ENCODE assay signal across 8 cellular contexts in genomic region chr3:52033748-52034147, GRCh38. TPM values are rescaled to one million over a fixed set of nuclear protein-coding genes. Genes with fewer than 3 reads are reported as not detected.
A peak's percentile ranks its signal among the peaks of the same experiment; 100 is the strongest.
DNase-seq lines count a peak whose midpoint lies in the region; ATAC-seq and TF ChIP-seq lines count a peak whose summit lies in the region.
"Not testable (repeated sequence)": the region's sequence is repeated elsewhere in the genome, so short reads cannot be mapped to it uniquely, and the experiment has no call there.

No MANE protein-coding gene starts in this region.

- not testable (repeated sequence) for H2AFZ ChIP-seq in hepatocyte; neural progenitor cell (replicated peaks)

- WGBS in hepatocyte (ENCODE audit: low lambda C conversion rate, missing lambda C conversion rate): 68% methylated on average over 6 of the region's 6 CpGs

- POLR2A ChIA-PET in RWPE1 (lab: Yijun Ruan, JAX; ENCODE audit: low non-redundant PET): not testable (repeated sequence)

- not testable (repeated sequence) for H4K20me1 ChIP-seq in hepatocyte (ENCODE audit: insufficient read depth, poor library complexity, severe bottlenecking); neural progenitor cell (ENCODE audit: low read depth)

- not testable (repeated sequence) for H3K4me2 ChIP-seq in hepatocyte, neural progenitor cell

- peaks cover 14% of the 10 kb centered on the region for H3K27me3 Mint-ChIP-seq in neural progenitor cell (ENCODE audit: insufficient read depth, low read depth)

- not testable (repeated sequence) for TF ChIP-seq CTCF in RWPE1 (conservative IDR thresholded peaks at IDR 0.05; ENCODE audit: low read depth); hepatocyte (IDR thresholded peaks at IDR 0.05; ENCODE audit: poor library complexity); mucosa of descending colon (IDR thresholded peaks at IDR 0.05); neural progenitor cell (IDR thresholded peaks at IDR 0.05)

- H3K27ac ChIP-seq in RWPE1 (peak overlapping the region; percentile 100), angular gyrus (ENCODE audit: low read depth, low read length) (peak overlapping the region; percentile 83), cingulate gyrus (ENCODE audit: low read depth, low read length) (peak overlapping the region; percentile 89), hepatocyte (peak overlapping the region; percentile 47), temporal lobe (ENCODE audit: low read depth, low read length) (peak overlapping the region; percentile 95)
- H3K27ac ChIP-seq in neural progenitor cell: not testable (repeated sequence)

- ATAC-seq in left lobe of liver: peak; percentile 57
- ATAC-seq in mucosa of descending colon: peak; percentile 44

- H3F3A ChIP-seq in neural progenitor cell (ENCODE audit: low read depth): not testable (repeated sequence)

- intact Hi-C loops in mucosa of descending colon (cut with DNase I, micrococcal nuclease): not testable (repeated sequence)

- not testable (repeated sequence) for H3K9ac ChIP-seq in neural progenitor cell

- H3K4me1 Mint-ChIP-seq in neural progenitor cell: peaks cover 19% of the 10 kb centered on the region

- H3K4me3 ChIP-seq in hepatocyte, mucosa of descending colon, neural progenitor cell: not testable (repeated sequence)

- not testable (repeated sequence) for H3K4me3 Mint-ChIP-seq in neural progenitor cell

- CTCF ChIA-PET in RWPE1 (lab: Yijun Ruan, JAX): interaction anchor here (0.7 kb wide), 1 partner anchor 186 kb away, joined by 3 read pairs; no protein-coding TSS in a partner anchor

- not testable (repeated sequence) for H3K36me3 ChIP-seq in hepatocyte (replicated peaks; ENCODE audit: insufficient read depth, low read depth); mucosa of descending colon (ENCODE audit: low read depth); neural progenitor cell

- not testable (repeated sequence) for H3K9me2 ChIP-seq in hepatocyte (replicated peaks; ENCODE audit: insufficient read depth)

- not testable (repeated sequence) for H3K36me3 Mint-ChIP-seq in neural progenitor cell

- not testable (repeated sequence) for H3K27me3 ChIP-seq in hepatocyte, neural progenitor cell

- not testable (repeated sequence) for H3K9me3 ChIP-seq in hepatocyte (ENCODE audit: low read depth); mucosa of descending colon; neural progenitor cell (ENCODE audit: low read depth)

- not testable (repeated sequence) for H3K79me2 ChIP-seq in hepatocyte; neural progenitor cell (ENCODE audit: low read depth)

- not testable (repeated sequence) for H3K9me3 Mint-ChIP-seq in neural progenitor cell

- H3K4me1 ChIP-seq in hepatocyte (ENCODE audit: insufficient read depth); mucosa of descending colon (ENCODE audit: low read depth): not testable (repeated sequence)
- H3K4me1 ChIP-seq in neural progenitor cell: peaks cover 16% of the 10 kb centered on the region

- H3K27ac Mint-ChIP-seq in neural progenitor cell: peak overlapping the region; percentile 82

- DNase-seq in RWPE1 (ENCODE audit: low spot score); hepatocyte (ENCODE audit: low spot score); left lobe of liver (ENCODE audit: low spot score); mucosa of descending colon; neural progenitor cell (ENCODE audit: low spot score): not testable (repeated sequence)

RNA-seq across cellular contexts. Expression of gene DUSP7, which starts 22.6 kb away (rescaled TPM):
- 13.1 and 13.8 TPM in 2 replicates for total RNA-seq in hepatocyte
- polyA plus RNA-seq in hepatocyte: 5.9 and 6.4 TPM in 2 replicates
- 4.3 TPM for total RNA-seq in left lobe of liver
- 10 to 100 TPM in 1 of 3 donors, 1 to 10 TPM in 2; 6.9 to 12.3 (median 8.0) TPM for total RNA-seq in mucosa of descending colon
- total RNA-seq in neural progenitor cell (ENCODE audit: low replicate concordance): 2.4 and 10.7 TPM in 2 replicates
- total RNA-seq in temporal lobe: 7.9 TPM

RNA-seq across cellular contexts. Expression of gene RPL29, which starts 38.1 kb away (rescaled TPM):
- 981 and 1,184 TPM in 2 replicates for total RNA-seq in hepatocyte
- 786 and 812 TPM in 2 replicates for polyA plus RNA-seq in hepatocyte
- 392 TPM for total RNA-seq in left lobe of liver
- 100 to 1,000 TPM; 782 to 973 (median 946) TPM for total RNA-seq in mucosa of descending colon
- 1,431 and 2,019 TPM in 2 replicates for total RNA-seq in neural progenitor cell (ENCODE audit: low replicate concordance)
- total RNA-seq in temporal lobe: 619 TPM

RNA-seq across cellular contexts. Expression of gene ACY1, which starts 50.4 kb away (rescaled TPM):
- total RNA-seq in hepatocyte (114 and 164 TPM in 2 replicates), left lobe of liver (301 TPM), mucosa of descending colon (100 to 1,000 TPM in 2 of 3 donors, 10 to 100 TPM in 1; 79.9 to 180 (median 133) TPM), neural progenitor cell (ENCODE audit: low replicate concordance) (17.3 and 31.8 TPM in 2 replicates), temporal lobe (1.2 TPM)
- polyA plus RNA-seq in hepatocyte: 148 and 183 TPM in 2 replicates

RNA-seq across cellular contexts. Expression of gene ABHD14A, which starts 58.9 kb away (rescaled TPM):
- total RNA-seq in hepatocyte (17.1 and 22.3 TPM in 2 replicates), left lobe of liver (13.8 TPM), mucosa of descending colon (10 to 100 TPM in 1 of 3 donors, 1 to 10 TPM in 2; 6.3 to 14.8 (median 9.1) TPM), neural progenitor cell (ENCODE audit: low replicate concordance) (4.0 and 14.7 TPM in 2 replicates), temporal lobe (11.6 TPM)
- 55.1 and 68.6 TPM in 2 replicates for polyA plus RNA-seq in hepatocyte

RNA-seq across cellular contexts. Expression of gene ABHD14B, which starts 59.9 kb away (rescaled TPM):
- total RNA-seq in hepatocyte (31.9 and 32.8 TPM in 2 replicates), left lobe of liver (113 TPM), mucosa of descending colon (10 to 100 TPM; 63.4 to 84.0 (median 81.0) TPM), neural progenitor cell (ENCODE audit: low replicate concordance) (6.0 and 8.3 TPM in 2 replicates), temporal lobe (1.7 TPM)
- polyA plus RNA-seq in hepatocyte: 40.2 and 48.4 TPM in 2 replicates
